In the genomic region with DNA sequence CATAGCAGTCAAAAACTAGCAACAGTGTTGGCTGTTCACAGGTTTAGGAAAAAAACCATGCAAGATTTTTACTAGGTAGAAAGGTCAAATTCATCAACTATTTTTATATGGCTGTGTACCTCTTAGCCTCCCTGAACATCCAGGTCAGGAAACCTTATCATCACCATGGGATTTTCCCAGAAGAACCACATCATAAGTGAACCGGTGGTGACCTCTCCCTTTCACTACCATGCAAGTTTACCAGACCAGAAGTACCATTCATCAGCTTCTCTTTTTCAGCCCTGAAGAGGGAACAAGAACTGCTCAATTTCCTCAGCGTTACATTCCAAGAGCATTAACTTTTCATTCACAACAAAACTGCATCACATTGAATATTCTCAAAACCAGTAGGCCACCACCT, we compare ENCODE assay signal across 16 cellular contexts. TPM values are rescaled to one million over a fixed set of nuclear protein-coding genes. Genes with fewer than 3 reads are reported as not detected.
DNase-seq lines count a peak whose midpoint lies in the region; ATAC-seq and TF ChIP-seq lines count a peak whose summit lies in the region.
"Had no signal": no experiment of that assay in that cellular context is flagged by ENCODE, and none has a peak within 500 bp of the region (broad histone marks: within the 10 kb centered on the region; RNA-seq: fewer than 3 reads in every experiment).

No MANE protein-coding gene starts in this region.

- H3K9me3 Mint-ChIP-seq in activated T-cell treated with anti-CD3 and anti-CD28 coated beads, Interleukin-2, amount 50 U/mL, for 4 hours, result no peaks in the 10 kb centered on the region
- no peaks in the 10 kb centered on the region for H3K9me3 Mint-ChIP-seq in activated T-helper 2 cell treated with anti-CD3 and anti-CD28 coated beads, Interferon-gamma antibody, Interleukin-2, Interleukin-4, amounts not matched to agents 10 μg/mL and 5 μg/mL and 100 μg/mL, durations not matched to agents 14 hours and 24 hours and 36 hours
- no peaks in the 10 kb centered on the region for H3K9me3 Mint-ChIP-seq in stimulated activated effector memory CD8-positive, alpha-beta T cell treated with anti-CD3 and anti-CD28 coated beads, Interleukin-12 subunit alpha, Interleukin-12 subunit beta, amount 100 ng/mL, for 72 hours

- H3K4me3 ChIP-seq in colonic mucosa, result no peak overlapping the region
- H3K4me3 ChIP-seq: uterus had no signal

- H3K27ac Mint-ChIP-seq in activated T-helper 2 cell treated with anti-CD3 and anti-CD28 coated beads, Interferon-gamma antibody, Interleukin-2, Interleukin-4, amounts not matched to agents 10 μg/mL and 5 μg/mL and 100 μg/mL, durations not matched to agents 14 hours and 24 hours and 36 hours, result peak overlapping the region; percentile 84
- no peak overlapping the region for H3K27ac Mint-ChIP-seq in stimulated activated effector memory CD8-positive, alpha-beta T cell treated with anti-CD3 and anti-CD28 coated beads, Interleukin-12 subunit alpha, Interleukin-12 subunit beta, amount 100 ng/mL, for 72 hours

- no peaks in the 10 kb centered on the region for H3K27me3 ChIP-seq in colonic mucosa
- H3K27me3 ChIP-seq: uterus had no signal

- peaks cover 9% of the 10 kb centered on the region for H3K36me3 ChIP-seq in colonic mucosa
- H3K36me3 ChIP-seq: uterus had no signal

- no peak overlapping the region for H3K9ac ChIP-seq in colonic mucosa (ENCODE audit: low read depth in 2 of 2, low read length in 2 of 2)
- H3K9ac ChIP-seq: parathyroid adenoma had no signal

- TF ChIP-seq CTCF in colonic mucosa (IDR thresholded peaks at IDR 0.05), result no peak

- no peak overlapping the region for H3K27ac ChIP-seq in colonic mucosa
- H3K27ac ChIP-seq: parathyroid adenoma, uterus had no signal

- H3K4me1 ChIP-seq in colonic mucosa, result peaks cover 4% of the 10 kb centered on the region
- H3K4me1 ChIP-seq: parathyroid adenoma had no signal

- peak overlapping the region; percentile 22 for H3K4me3 Mint-ChIP-seq in activated T-cell treated with anti-CD3 and anti-CD28 coated beads, Interleukin-2, amount 50 U/mL, for 4 hours
- H3K4me3 Mint-ChIP-seq in activated T-helper 2 cell treated with anti-CD3 and anti-CD28 coated beads, Interferon-gamma antibody, Interleukin-2, Interleukin-4, amounts not matched to agents 10 μg/mL and 5 μg/mL and 100 μg/mL, durations not matched to agents 14 hours and 24 hours and 36 hours (ENCODE audit: low read depth), result peak overlapping the region; percentile 35
- H3K4me3 Mint-ChIP-seq in stimulated activated effector memory CD8-positive, alpha-beta T cell treated with anti-CD3 and anti-CD28 coated beads, Interleukin-12 subunit alpha, Interleukin-12 subunit beta, amount 100 ng/mL, for 72 hours, result peak overlapping the region; percentile 9

- no peaks in the 10 kb centered on the region for H3K27me3 Mint-ChIP-seq in activated T-cell treated with anti-CD3 and anti-CD28 coated beads, Interleukin-2, amount 50 U/mL, for 4 hours (ENCODE audit: low read depth)
- H3K27me3 Mint-ChIP-seq in activated T-helper 2 cell treated with anti-CD3 and anti-CD28 coated beads, Interferon-gamma antibody, Interleukin-2, Interleukin-4, amounts not matched to agents 10 μg/mL and 5 μg/mL and 100 μg/mL, durations not matched to agents 14 hours and 24 hours and 36 hours (ENCODE audit: low read depth), result no peaks in the 10 kb centered on the region

- intact Hi-C loops in activated T-helper 2 cell treated with anti-CD3 and anti-CD28 coated beads, Interferon-gamma antibody, Interleukin-2, Interleukin-4, amounts not matched to agents 10 μg/mL and 5 μg/mL and 100 μg/mL, durations not matched to agents 14 hours and 24 hours and 36 hours (cut with micrococcal nuclease), result loop anchor here (1.0 to 10.0 kb wide), 3 partner anchors 43 to 456 kb away; a partner anchor contains a TSS
- intact Hi-C loops in colonic mucosa (cut with DNase I), result loop anchor here (5.0 to 10.0 kb wide), 2 partner anchors 278 to 326 kb away; no protein-coding TSS in a partner anchor

- H3K36me3 Mint-ChIP-seq in activated T-cell treated with anti-CD3 and anti-CD28 coated beads, Interleukin-2, amount 50 U/mL, for 4 hours (ENCODE audit: insufficient read depth), result peaks cover 50% of the 10 kb centered on the region
- peaks cover 88% of the 10 kb centered on the region for H3K36me3 Mint-ChIP-seq in activated T-helper 2 cell treated with anti-CD3 and anti-CD28 coated beads, Interferon-gamma antibody, Interleukin-2, Interleukin-4, amounts not matched to agents 10 μg/mL and 5 μg/mL and 100 μg/mL, durations not matched to agents 14 hours and 24 hours and 36 hours (ENCODE audit: low read depth)
- H3K36me3 Mint-ChIP-seq in stimulated activated effector memory CD8-positive, alpha-beta T cell treated with anti-CD3 and anti-CD28 coated beads, Interleukin-12 subunit alpha, Interleukin-12 subunit beta, amount 100 ng/mL, for 72 hours, result peaks cover 87% of the 10 kb centered on the region

- H3K9me3 ChIP-seq in colonic mucosa, result no peaks in the 10 kb centered on the region
- H3K9me3 ChIP-seq: uterus had no signal

- peak; percentile 61 to 74 for ATAC-seq in activated T-cell treated with anti-CD3 and anti-CD28 coated beads, Interleukin-2, amount 50 U/mL, for 4 hours
- peak; percentile 47 for ATAC-seq in GM19023 (IDR thresholded peaks at IDR 0.05; ENCODE audit: unreplicated experiment)
- peak; percentile 57 for ATAC-seq in stimulated activated effector memory CD8-positive, alpha-beta T cell treated with anti-CD3 and anti-CD28 coated beads, Interleukin-12 subunit alpha, Interleukin-12 subunit beta, amount 100 ng/mL, for 72 hours
- ATAC-seq: left ventricle myocardium superior had no signal

- H3K4me1 Mint-ChIP-seq in activated T-cell treated with anti-CD3 and anti-CD28 coated beads, Interleukin-2, amount 50 U/mL, for 4 hours (ENCODE audit: low read depth), result peaks cover 67% of the 10 kb centered on the region
- peaks cover 69% of the 10 kb centered on the region for H3K4me1 Mint-ChIP-seq in activated T-helper 2 cell treated with anti-CD3 and anti-CD28 coated beads, Interferon-gamma antibody, Interleukin-2, Interleukin-4, amounts not matched to agents 10 μg/mL and 5 μg/mL and 100 μg/mL, durations not matched to agents 14 hours and 24 hours and 36 hours (ENCODE audit: low read depth)
- peaks cover 89% of the 10 kb centered on the region for H3K4me1 Mint-ChIP-seq in stimulated activated effector memory CD8-positive, alpha-beta T cell treated with anti-CD3 and anti-CD28 coated beads, Interleukin-12 subunit alpha, Interleukin-12 subunit beta, amount 100 ng/mL, for 72 hours

- DNase-seq in activated T-cell treated with anti-CD3 and anti-CD28 coated beads, Interleukin-2, amount 50 U/mL, for 4 hours, result no peak
- DNase-seq in activated T-cell treated with anti-CD3 and anti-CD28 coated beads for 4 hours (no peak), NCI-H345 (lab: John Stamatoyannopoulos, UW) (no peak), NCI-H2227 treated with DMSO at 0.1 percent for 48 hours (lab: John Stamatoyannopoulos, UW) (no peak), colonic mucosa (no peak)
- DNase-seq in activated T-helper 2 cell treated with anti-CD3 and anti-CD28 coated beads, Interferon-gamma antibody, Interleukin-2, Interleukin-4, amounts not matched to agents 10 μg/mL and 5 μg/mL and 100 μg/mL, durations not matched to agents 14 hours and 24 hours and 36 hours (ENCODE audit: low spot score), result no peak
- no peak for DNase-seq in stimulated activated effector memory CD8-positive, alpha-beta T cell treated with anti-CD3 and anti-CD28 coated beads, Interleukin-12 subunit alpha, Interleukin-12 subunit beta, amount 100 ng/mL, for 72 hours (ENCODE audit: low spot score in 2 of 2)
- DNase-seq: cerebellar nuclear complex; Kasumi-1; left ventricle myocardium superior; NCI-H1417 treated with DMSO at 0.1 percent for 48 hours; SIG-M5; stimulated activated naive CD4-positive, alpha-beta T cell; uterus had no signal

RNA-seq across cellular contexts. Expression of a gene that starts 5.9 kb away (rescaled TPM):
- total RNA-seq in activated T-cell treated with anti-CD3 and anti-CD28 coated beads, Interleukin-2, amount 50 U/mL, for 4 hours, result 10 to 100 TPM; 36.2 to 39.1 (median 37.5) TPM
- 84.4 and 89.9 TPM in 2 replicates for total RNA-seq in activated T-helper 2 cell treated with anti-CD3 and anti-CD28 coated beads, Interferon-gamma antibody, Interleukin-2, Interleukin-4, amounts not matched to agents 10 μg/mL and 5 μg/mL and 100 μg/mL, durations not matched to agents 14 hours and 24 hours and 36 hours
- total RNA-seq in colonic mucosa, result 10 to 100 TPM; 63.8 to 76.5 TPM
